29 cellular contexts compared by ENCODE assay signal in the genomic region with DNA sequence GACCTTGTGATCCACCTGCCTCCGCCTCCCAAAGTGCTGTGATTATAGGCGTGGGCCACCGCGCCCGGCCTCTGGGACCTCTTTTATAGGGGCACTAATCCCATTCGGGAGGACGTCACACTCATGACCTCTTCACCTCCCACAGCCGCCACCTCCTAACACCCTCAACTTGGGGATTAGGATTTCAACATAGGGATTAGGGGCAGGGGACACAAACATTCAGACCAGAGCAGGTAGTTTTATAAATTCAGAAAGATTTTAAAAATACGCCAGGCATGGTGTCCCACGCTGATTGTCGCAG. TPM values are rescaled to one million over a fixed set of nuclear protein-coding genes. Genes with fewer than 3 reads are reported as not detected.
DNase-seq lines count a peak whose midpoint lies in the region; ATAC-seq, FAIRE-seq and TF ChIP-seq lines count a peak whose summit lies in the region.
"Had no signal": no experiment of that assay in that cellular context is flagged by ENCODE, and none has a peak within 500 bp of the region (broad histone marks: within the 10 kb centered on the region; RNA-seq: fewer than 3 reads in every experiment).

No MANE protein-coding gene starts in this region.

- FAIRE-seq in GM12892 (lab: Jason Lieb, UNC) = no peak
- FAIRE-seq: A204.1, D721Med, islet of Langerhans, TTC549 had no signal

- H3K9me3 ChIP-seq in psoas muscle (no peaks in the 10 kb centered on the region), vagina (no peaks in the 10 kb centered on the region), Peyer's patch (no peaks in the 10 kb centered on the region)

- ATAC-seq in left cardiac atrium = no peak
- ATAC-seq in Right ventricle myocardium superior (ENCODE audit: poor library complexity) = no peak
- ATAC-seq in psoas muscle = no peak
- ATAC-seq: activated CD4-positive, CD25-positive, alpha-beta regulatory T cell treated with anti-CD3 and anti-CD28 coated beads, Interleukin-2, amount 50 U/mL, for 24 hours; activated naive CD8-positive, alpha-beta T cell treated with anti-CD3 and anti-CD28 coated beads, Interleukin-2, amount 50 U/mL, for 24 hours; HCT116; naive thymus-derived CD8-positive, alpha-beta T cell had no signal

- peaks cover 25% of the 10 kb centered on the region for H3K4me1 ChIP-seq in psoas muscle
- peaks cover 25% of the 10 kb centered on the region for H3K4me1 ChIP-seq in vagina
- H3K4me1 ChIP-seq in Peyer's patch = peaks cover 0 to 11% (median 0%) of the 10 kb centered on the region in 4 donors

- intact Hi-C loops in left cardiac atrium (cut with DNase I) (no loop called here), Right ventricle myocardium superior (cut with DNase I) (loop anchor here (10.0 kb wide), 1 partner anchor 46 kb away; the partner anchor contains the start of gene TPCN1), psoas muscle (cut with DNase I) (loop anchor here in 1 of 2 donors (5.0 kb wide), 1 partner anchor 73 kb away; no protein-coding TSS in a partner anchor), vagina (cut with DNase I) (loop anchor here (5.0 kb wide), 1 partner anchor 67 kb away; the partner anchor contains the start of gene SLC8B1)

- H3K27me3 ChIP-seq in psoas muscle (ENCODE audit: insufficient read depth in 3 of 3, low read length in 2 of 3) (no peaks in the 10 kb centered on the region), vagina (no peaks in the 10 kb centered on the region), Peyer's patch (no peaks in the 10 kb centered on the region)

- 93 to 95% (median 93%) methylated on average over 11 of the region's 11 CpGs for WGBS in psoas muscle, 3 donors

- TF ChIP-seq CTCF in fibroblast of villous mesenchyme (IDR thresholded peaks at IDR 0.05; ENCODE audit: insufficient read depth, low read depth, low read length) = no peak
- no peak for TF ChIP-seq CTCF in psoas muscle (IDR thresholded peaks at IDR 0.05)
- no peak for TF ChIP-seq CTCF in vagina (IDR thresholded peaks at IDR 0.05)
- TF ChIP-seq CTCF in Peyer's patch (IDR thresholded peaks at IDR 0.05) = no peak

- H3K4me3 ChIP-seq in fibroblast of villous mesenchyme (ENCODE audit: low read depth, low read length) = no peak overlapping the region
- no peak overlapping the region for H3K4me3 ChIP-seq in psoas muscle
- H3K4me3 ChIP-seq in vagina = no peak overlapping the region
- H3K4me3 ChIP-seq in Peyer's patch = no peak overlapping the region
- H3K4me3 ChIP-seq: SK-N-MC had no signal

- no peak for TF ChIP-seq POLR2A in vagina (IDR thresholded peaks at IDR 0.05)
- TF ChIP-seq POLR2A in GM12892 (IDR thresholded peaks at IDR 0.05; ENCODE audit: low read depth, low read length) = no peak
- TF ChIP-seq POLR2A in Peyer's patch (IDR thresholded peaks at IDR 0.05) = no peak

- peaks cover 0 to 87% of the 10 kb centered on the region in 2 donors for H3K36me3 ChIP-seq in psoas muscle (ENCODE audit: insufficient read depth in 1 of 2, low read depth in 1 of 2)
- H3K36me3 ChIP-seq in vagina = peaks cover 0 to 55% of the 10 kb centered on the region in 2 donors
- peaks cover 0 to 88% (median 0%) of the 10 kb centered on the region in 3 donors for H3K36me3 ChIP-seq in Peyer's patch

- peak; percentile 13 for DNase-seq in left cardiac atrium
- no peak for DNase-seq in Right ventricle myocardium superior
- peak; percentile 53 for DNase-seq in fibroblast of villous mesenchyme (ENCODE audit: low read depth)
- peak in 1 of 2 donors; percentile 47 for DNase-seq in psoas muscle
- DNase-seq in vagina (ENCODE audit: extremely low spot score in 2 of 2) = no peak
- no peak for DNase-seq in stimulated activated CD4-positive, alpha-beta T cell treated with anti-CD3 and anti-CD28 coated beads, Interleukin-1b, Interleukin-23, amount 100 ng/mL, for 48 hours
- no peak for DNase-seq in GM12892 (ENCODE audit: insufficient read length)
- no peak for DNase-seq in Peyer's patch
- DNase-seq: activated CD4-positive, alpha-beta memory T cell treated with anti-CD3 and anti-CD28 coated beads for 36 hours; activated CD8-positive, alpha-beta memory T cell treated with anti-CD3 and anti-CD28 coated beads, Interleukin-2, amount 50 U/mL, for 4 hours; activated naive CD4-positive, alpha-beta T cell; activated naive CD8-positive, alpha-beta T cell treated with anti-CD3 and anti-CD28 coated beads, Interleukin-2, amount 50 U/mL, for 24 hours; cerebellar nuclear complex; Kasumi-1; midbrain; MV-4-11; naive thymus-derived CD8-positive, alpha-beta T cell; NCI-H146; NCI-H446; nucleus accumbens; RPMI8226; stimulated activated naive CD4-positive, alpha-beta T cell had no signal

- H3K27ac ChIP-seq in psoas muscle (peak overlapping the region; percentile 83), vagina (peak overlapping the region; percentile 84), Peyer's patch (peak overlapping the region in 1 of 4 donors; percentile 62)
- H3K27ac ChIP-seq: SK-N-MC had no signal

RNA-seq across cellular contexts. Expression of gene TPCN1, which starts 49.4 kb away (rescaled TPM):
- total RNA-seq in left cardiac atrium = 10 to 100 TPM; 66.1 to 80.6 TPM
- 128 TPM for total RNA-seq in Right ventricle myocardium superior
- total RNA-seq in fibroblast of villous mesenchyme = 15.8 and 25.9 TPM in 2 replicates
- 10 to 100 TPM; 24.9 to 36.2 (median 27.0) TPM for total RNA-seq in psoas muscle
- polyA plus RNA-seq in psoas muscle = 10 to 100 TPM in 2 of 3 donors, 1 to 10 TPM in 1; 7.6 to 33.7 (median 18.2) TPM
- 39.5 TPM for total RNA-seq in vagina
- 23.5 TPM for polyA plus RNA-seq in GM12892 (2012; ENCODE audit: missing spikeins)
- total RNA-seq in Peyer's patch = 100 to 1,000 TPM in 3 of 4 donors, 10 to 100 TPM in 1; 66.7 to 199 (median 112) TPM

Comparison
In these comparisons a context has a peak if more than half of its experiments do, and no peak if none do; other contexts are left out.
1. DNase-seq: peak in left cardiac atrium (single experiment) and fibroblast of villous mesenchyme (single experiment); none in Right ventricle myocardium superior (single experiment), vagina (0 of 2), stimulated activated CD4-positive, alpha-beta T cell treated with anti-CD3 and anti-CD28 coated beads, Interleukin-1b, Interleukin-23, amount 100 ng/mL, for 48 hours (single experiment), GM12892 (single experiment) and Peyer's patch (0 of 3).
2. intact Hi-C loops: an anchor here in Right ventricle myocardium superior (10.0 kb wide) and vagina (5.0 kb wide); none called in left cardiac atrium.